Comparison of ENCODE assay signal across 8 cellular contexts in the genomic region with DNA sequence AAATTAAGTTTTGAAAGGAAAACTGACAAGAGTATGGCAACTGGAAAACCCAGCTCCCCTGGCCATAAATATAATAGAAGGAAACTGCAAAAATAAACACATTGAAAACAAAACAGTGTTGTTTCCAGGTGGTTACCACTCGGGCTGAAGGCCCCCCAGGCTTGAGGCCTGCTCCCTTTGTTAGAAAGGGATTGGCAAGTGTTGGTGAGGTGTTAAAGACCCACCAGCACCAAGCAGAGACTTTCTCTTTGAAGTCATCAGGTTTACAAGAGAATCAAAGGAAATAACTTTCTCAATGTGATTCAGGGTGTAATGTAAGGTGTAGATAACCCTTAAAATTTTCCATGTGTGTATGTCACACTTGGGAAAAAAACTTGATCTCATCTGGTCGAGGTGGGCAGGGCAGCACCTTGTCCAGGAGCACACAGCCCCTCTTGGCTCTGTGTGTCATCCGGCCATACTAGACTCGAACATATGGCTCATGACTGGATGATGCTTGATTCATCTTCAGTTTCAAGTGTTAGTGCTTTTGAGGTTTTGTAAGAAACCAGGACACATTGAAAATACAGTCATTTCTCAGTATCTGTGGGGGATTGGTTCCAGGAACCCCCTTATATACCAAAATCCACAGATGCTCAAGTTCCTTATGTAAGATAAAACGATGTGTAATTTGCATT. TPM values are rescaled to one million over a fixed set of nuclear protein-coding genes. Genes with fewer than 3 reads are reported as not detected.
DNase-seq lines count a peak whose midpoint lies in the region; ATAC-seq, FAIRE-seq and TF ChIP-seq lines count a peak whose summit lies in the region.

No MANE protein-coding gene starts in this region.

- peaks cover 87% of the 10 kb centered on the region for H3K79me2 ChIP-seq in smooth muscle cell (ENCODE audit: low read depth)

- H3K4me2 ChIP-seq in smooth muscle cell: peak overlapping the region; percentile 92

- H3K4me1 ChIP-seq in RWPE2 (ENCODE audit: insufficient read depth, poor library complexity, severe bottlenecking) (peaks cover 92% of the 10 kb centered on the region), endodermal cell (ENCODE audit: control insufficient read depth, insufficient read depth, low read length) (peaks cover 27% of the 10 kb centered on the region), smooth muscle cell (ENCODE audit: low read depth) (peaks cover 62% of the 10 kb centered on the region)

- DNase-seq in GM19239 (ENCODE audit: insufficient read length, low spot score): no peak
- no peak for DNase-seq in RWPE2 (ENCODE audit: low spot score)
- peak; percentile 76 for DNase-seq in endodermal cell
- no peak for DNase-seq in smooth muscle cell (lab: John Stamatoyannopoulos, UW; ENCODE audit: unreplicated experiment)
- DNase-seq in NCI-H2227 (lab: John Stamatoyannopoulos, UW; ENCODE audit: unreplicated experiment): no peak
- DNase-seq in NK-92 treated with Interleukin-12 subunit alpha and Interleukin-12 subunit beta, amount 100 ng/mL, for 24 hours (lab: John Stamatoyannopoulos, UW): no peak
- no peak for DNase-seq in NCI-H187 (lab: John Stamatoyannopoulos, UW)

- H3K9ac ChIP-seq in endodermal cell (ENCODE audit: extremely low read depth, low read length, poor library complexity, severe bottlenecking) (peak overlapping the region; percentile 8), smooth muscle cell (ENCODE audit: low read depth) (peak overlapping the region; percentile 98)

- H3K4me3 ChIP-seq in RWPE2 (ENCODE audit: severe bottlenecking) (no peak overlapping the region), endodermal cell (ENCODE audit: low read length) (peak overlapping the region; percentile 6), smooth muscle cell (no peak overlapping the region)

- H3K27ac Mint-ChIP-seq in endodermal cell: peak overlapping the region; percentile 87

- H3K27ac ChIP-seq in RWPE2 (ENCODE audit: poor library complexity, severe bottlenecking) (peak overlapping the region; percentile 100), endodermal cell (ENCODE audit: low read depth, low read length) (no peak overlapping the region), smooth muscle cell (ENCODE audit: low read depth) (peak overlapping the region; percentile 100)

- H3K36me3 Mint-ChIP-seq in endodermal cell (ENCODE audit: low read depth): peaks cover 8% of the 10 kb centered on the region

- ATAC-seq in RWPE2 (ENCODE audit: low read depth) (no peak), HG02884 (IDR thresholded peaks at IDR 0.05; ENCODE audit: unreplicated experiment) (no peak)

- H3K4me3 Mint-ChIP-seq in endodermal cell: peak overlapping the region; percentile 31

- H3F3A ChIP-seq in smooth muscle cell (ENCODE audit: low read depth): peaks cover 41% of the 10 kb centered on the region

- H4K20me1 ChIP-seq in smooth muscle cell (ENCODE audit: low read depth): peaks cover 61% of the 10 kb centered on the region

- 64 to 72% methylated on average over 4 to 5 of the region's 5 CpGs for WGBS in endodermal cell (ENCODE audit: insufficient coverage in 1 of 2, insufficient read length in 1 of 2), 2 experiments
- 51% methylated on average over 5 of the region's 5 CpGs for WGBS in smooth muscle cell (ENCODE audit: low lambda C conversion rate)

- peaks cover 81% of the 10 kb centered on the region for H3K4me1 Mint-ChIP-seq in endodermal cell

- no peaks in the 10 kb centered on the region for H3K27me3 ChIP-seq in RWPE2 (ENCODE audit: insufficient read depth, poor library complexity, severe bottlenecking)
- no peaks in the 10 kb centered on the region for H3K27me3 ChIP-seq in endodermal cell (ENCODE audit: control insufficient read depth, insufficient read depth, low read length, poor library complexity, severe bottlenecking)
- H3K27me3 ChIP-seq in smooth muscle cell (ENCODE audit: low read depth): no peaks in the 10 kb centered on the region

- H3K9me3 Mint-ChIP-seq in endodermal cell: no peaks in the 10 kb centered on the region

- H3K9me3 ChIP-seq in RWPE2 (ENCODE audit: severe bottlenecking) (no peaks in the 10 kb centered on the region), endodermal cell (ENCODE audit: control insufficient read depth, low read length) (no peaks in the 10 kb centered on the region), smooth muscle cell (replicated peaks; ENCODE audit: low read depth) (no peaks in the 10 kb centered on the region)

- TF ChIP-seq CTCF in RWPE2 (IDR thresholded peaks at IDR 0.05; ENCODE audit: poor library complexity, severe bottlenecking): no peak
- no peak for TF ChIP-seq CTCF in endodermal cell (conservative IDR thresholded peaks at IDR 0.05)
- no peak for TF ChIP-seq CTCF in smooth muscle cell (IDR thresholded peaks at IDR 0.05; ENCODE audit: borderline replicate concordance, insufficient read depth, poor library complexity, severe bottlenecking)

- H2AFZ ChIP-seq in smooth muscle cell (ENCODE audit: low read depth): no peak overlapping the region

- H3K36me3 ChIP-seq in RWPE2 (ENCODE audit: low read depth) (peaks cover 79% of the 10 kb centered on the region), endodermal cell (ENCODE audit: control insufficient read depth, insufficient read depth, low read length) (peaks cover 65% of the 10 kb centered on the region), smooth muscle cell (ENCODE audit: low read depth) (no peaks in the 10 kb centered on the region)

- peak; percentile 65 for FAIRE-seq in GM19239 (lab: Jason Lieb, UNC)

- H3K27me3 Mint-ChIP-seq in endodermal cell (ENCODE audit: insufficient read depth): no peaks in the 10 kb centered on the region

RNA-seq across cellular contexts. Expression of a gene that starts 7.8 kb away (rescaled TPM):
- total RNA-seq in endodermal cell (100 to 1,000 TPM; 378 to 437 TPM), smooth muscle cell (311 TPM in 2 replicates)
- polyA plus RNA-seq in endodermal cell (2013, experiment 1 of 2): 322 TPM
- polyA plus RNA-seq in endodermal cell (2013, experiment 2 of 2): 298 TPM
- polyA plus RNA-seq in smooth muscle cell: 53.8 and 60.4 TPM in 2 replicates

RNA-seq across cellular contexts. Expression of a gene that starts 36.3 kb away (rescaled TPM):
- 100 to 1,000 TPM; 303 to 334 TPM for total RNA-seq in endodermal cell
- polyA plus RNA-seq in endodermal cell (2013, experiment 1 of 2): 248 TPM
- polyA plus RNA-seq in endodermal cell (2013, experiment 2 of 2): 218 TPM
- total RNA-seq in smooth muscle cell: 324 and 334 TPM in 2 replicates
- polyA plus RNA-seq in smooth muscle cell: 178 and 181 TPM in 2 replicates

RNA-seq across cellular contexts. Expression of a gene that starts 37.5 kb away (rescaled TPM):
- total RNA-seq in endodermal cell: 10 to 100 TPM; 12.3 to 17.8 TPM
- 3.8 TPM for polyA plus RNA-seq in endodermal cell (2013, experiment 1 of 2)
- 5.5 TPM for polyA plus RNA-seq in endodermal cell (2013, experiment 2 of 2)
- total RNA-seq in smooth muscle cell: 0.22 and 2.1 TPM in 2 replicates
- polyA plus RNA-seq in smooth muscle cell: 0.91 TPM in 1 of 2 replicates, not detected in the other
